Comparison of ENCODE assay signal across 28 cellular contexts in genomic region chr5:59098743-59099142, GRCh38.
DNase-seq lines count a peak whose midpoint lies in the region; ATAC-seq lines count a peak whose summit lies in the region.
"Had no signal": no experiment of that assay in that cellular context is flagged by ENCODE, and none has a peak within 500 bp of the region (broad histone marks: within the 10 kb centered on the region; RNA-seq: fewer than 3 reads in every experiment).

No MANE protein-coding gene starts in this region.

- peak overlapping the region; percentile 1 to 40 for H3K27ac Mint-ChIP-seq in activated naive CD4-positive, alpha-beta T cell treated with anti-CD3 and anti-CD28 coated beads, Interleukin-2, amount 50 U/mL, for 72 hours
- no peak overlapping the region for H3K27ac Mint-ChIP-seq in activated naive CD4-positive, alpha-beta T cell treated with anti-CD3 and anti-CD28 coated beads for 36 hours
- peak overlapping the region; percentile 49 for H3K27ac Mint-ChIP-seq in T-helper 17 cell
- H3K27ac Mint-ChIP-seq in stimulated activated naive CD8-positive, alpha-beta T cell treated with anti-CD3 and anti-CD28 coated beads, Interleukin-15, amount 100 ng/mL, for 72 hours = peak overlapping the region in 1 of 2 donors; percentile 57
- H3K27ac Mint-ChIP-seq: GM23338 had no signal

- intact Hi-C loops in activated naive CD4-positive, alpha-beta T cell treated with anti-CD3 and anti-CD28 coated beads for 36 hours (cut with micrococcal nuclease) = loop anchor here (1.0 kb wide), 8 partner anchors 25 to 207 kb away; no protein-coding TSS in a partner anchor

- H3K9me3 ChIP-seq in T-helper 17 cell (ENCODE audit: control insufficient read depth, low read length, poor library complexity, severe bottlenecking) = no peaks in the 10 kb centered on the region
- H3K9me3 ChIP-seq in effector memory CD4-positive, alpha-beta T cell (ENCODE audit: control insufficient read depth, low read length) = no peaks in the 10 kb centered on the region
- H3K9me3 ChIP-seq: lower lobe of right lung, ovary, right atrium auricular region, SJCRH30 had no signal

- H3K36me3 Mint-ChIP-seq in activated naive CD4-positive, alpha-beta T cell treated with anti-CD3 and anti-CD28 coated beads, Interleukin-2, amount 50 U/mL, for 72 hours = peaks cover 2 to 28% of the 10 kb centered on the region in 2 donors
- no peaks in the 10 kb centered on the region for H3K36me3 Mint-ChIP-seq in activated naive CD4-positive, alpha-beta T cell treated with anti-CD3 and anti-CD28 coated beads for 36 hours (ENCODE audit: low read depth)
- H3K36me3 Mint-ChIP-seq in T-helper 17 cell (ENCODE audit: low read depth) = no peaks in the 10 kb centered on the region

- H3K4me3 Mint-ChIP-seq in activated naive CD4-positive, alpha-beta T cell treated with anti-CD3 and anti-CD28 coated beads for 36 hours = no peak overlapping the region
- no peak overlapping the region for H3K4me3 Mint-ChIP-seq in T-helper 17 cell
- peak overlapping the region; percentile 14 to 30 for H3K4me3 Mint-ChIP-seq in stimulated activated naive CD8-positive, alpha-beta T cell treated with anti-CD3 and anti-CD28 coated beads, Interleukin-15, amount 100 ng/mL, for 72 hours
- H3K4me3 Mint-ChIP-seq: GM23338 had no signal

- peaks cover under 1 to 11% of the 10 kb centered on the region in 2 donors for H3K9me3 Mint-ChIP-seq in activated naive CD4-positive, alpha-beta T cell treated with anti-CD3 and anti-CD28 coated beads, Interleukin-2, amount 50 U/mL, for 72 hours
- H3K9me3 Mint-ChIP-seq in activated naive CD4-positive, alpha-beta T cell treated with anti-CD3 and anti-CD28 coated beads for 36 hours = no peaks in the 10 kb centered on the region
- peaks cover 9% of the 10 kb centered on the region in 2 donors for H3K9me3 Mint-ChIP-seq in stimulated activated naive CD8-positive, alpha-beta T cell treated with anti-CD3 and anti-CD28 coated beads, Interleukin-15, amount 100 ng/mL, for 72 hours
- H3K9me3 Mint-ChIP-seq: GM23338 had no signal

- no peaks in the 10 kb centered on the region for H3K36me3 ChIP-seq in effector memory CD4-positive, alpha-beta T cell (ENCODE audit: control insufficient read depth, insufficient read depth, low read length)
- H3K36me3 ChIP-seq: lower lobe of right lung, ovary, right atrium auricular region, SJCRH30 had no signal

- H3K27ac ChIP-seq in effector memory CD4-positive, alpha-beta T cell (ENCODE audit: insufficient read depth, low read length, poor library complexity, severe bottlenecking) = peak overlapping the region; percentile 33
- H3K27ac ChIP-seq: C4-2B, lower lobe of right lung, ovary, right atrium auricular region, SJCRH30, VCaP had no signal

- H3K27me3 ChIP-seq in effector memory CD4-positive, alpha-beta T cell (replicated peaks; ENCODE audit: control insufficient read depth, insufficient read depth, low read length, poor library complexity, severe bottlenecking) = no peaks in the 10 kb centered on the region
- H3K27me3 ChIP-seq: ovary, right atrium auricular region, SJCRH30 had no signal

- peaks cover 2% of the 10 kb centered on the region for H3K4me1 ChIP-seq in effector memory CD4-positive, alpha-beta T cell (ENCODE audit: control insufficient read depth, insufficient read depth, low read length, poor library complexity, severe bottlenecking)
- H3K4me1 ChIP-seq: right atrium auricular region had no signal

- CTCF ChIA-PET in activated naive CD4-positive, alpha-beta T cell treated with anti-CD3 and anti-CD28 coated beads for 36 hours (lab: Charles Lee) = interaction anchor here (1.7 kb wide), 1 partner anchor 25 kb away, joined by 4 read pairs; no protein-coding TSS in a partner anchor

- no peaks in the 10 kb centered on the region for H3K27me3 Mint-ChIP-seq in activated naive CD4-positive, alpha-beta T cell treated with anti-CD3 and anti-CD28 coated beads for 36 hours (ENCODE audit: low read depth)
- H3K27me3 Mint-ChIP-seq in T-helper 17 cell = no peaks in the 10 kb centered on the region
- no peaks in the 10 kb centered on the region for H3K27me3 Mint-ChIP-seq in stimulated activated naive CD8-positive, alpha-beta T cell treated with anti-CD3 and anti-CD28 coated beads, Interleukin-15, amount 100 ng/mL, for 72 hours

- peaks cover 31% of the 10 kb centered on the region for H3K4me1 Mint-ChIP-seq in activated naive CD4-positive, alpha-beta T cell treated with anti-CD3 and anti-CD28 coated beads for 36 hours (ENCODE audit: low read depth)
- H3K4me1 Mint-ChIP-seq in T-helper 17 cell = peaks cover 31% of the 10 kb centered on the region
- H3K4me1 Mint-ChIP-seq in stimulated activated naive CD8-positive, alpha-beta T cell treated with anti-CD3 and anti-CD28 coated beads, Interleukin-15, amount 100 ng/mL, for 72 hours = peaks cover 56% of the 10 kb centered on the region
- H3K4me1 Mint-ChIP-seq: GM23338 had no signal

- peak; percentile 10 to 21 for ATAC-seq in activated naive CD4-positive, alpha-beta T cell treated with anti-CD3 and anti-CD28 coated beads, Interleukin-2, amount 50 U/mL, for 72 hours
- peak; percentile 1 for ATAC-seq in T-helper 17 cell
- peak; percentile 11 for ATAC-seq in stimulated activated naive CD8-positive, alpha-beta T cell treated with anti-CD3 and anti-CD28 coated beads, Interleukin-15, amount 100 ng/mL, for 72 hours
- ATAC-seq in HG03457 (IDR thresholded peaks at IDR 0.05; ENCODE audit: unreplicated experiment) = no peak
- ATAC-seq in GM19395 (IDR thresholded peaks at IDR 0.05; ENCODE audit: unreplicated experiment) = no peak
- ATAC-seq: GM23338, K562 had no signal

- no peak for DNase-seq in activated naive CD4-positive, alpha-beta T cell treated with anti-CD3 and anti-CD28 coated beads, Interleukin-2, amount 50 U/mL, for 72 hours (ENCODE audit: low spot score in 2 of 2)
- DNase-seq in activated naive CD4-positive, alpha-beta T cell treated with anti-CD3 and anti-CD28 coated beads for 36 hours = no peak
- no peak for DNase-seq in T-helper 17 cell
- no peak for DNase-seq in effector memory CD4-positive, alpha-beta T cell
- no peak for DNase-seq in stimulated activated naive CD8-positive, alpha-beta T cell treated with anti-CD3 and anti-CD28 coated beads, Interleukin-15, amount 100 ng/mL, for 72 hours
- no peak for DNase-seq in NCI-H1105 (lab: John Stamatoyannopoulos, UW)
- DNase-seq: activated CD8-positive, alpha-beta memory T cell treated with anti-CD3 and anti-CD28 coated beads for 24 hours; activated effector memory CD4-positive, alpha-beta T cell treated with Interleukin-2 at 50 U/mL for 16 hours; amniotic stem cell; DMS153; foreskin melanocyte; GDM1; hypothalamus; islet precursor cell; lower lobe of right lung; MV-4-11; NCI-H187 treated with DMSO at 0.1 percent for 48 hours; NCI-H2227 treated with DMSO at 0.1 percent for 48 hours; NCI-H774; ovary; SJCRH30 had no signal

- no peak overlapping the region for H3K4me3 ChIP-seq in effector memory CD4-positive, alpha-beta T cell (ENCODE audit: insufficient read depth, low read depth, low read length, poor library complexity, severe bottlenecking)
- H3K4me3 ChIP-seq: GM23338, K562, lower lobe of right lung, ovary, right atrium auricular region, SJCRH30 had no signal

Comparison
In these comparisons a context has a peak if more than half of its experiments do, and no peak if none do; other contexts are left out.
1. ATAC-seq: peak in activated naive CD4-positive, alpha-beta T cell treated with anti-CD3 and anti-CD28 coated beads, Interleukin-2, amount 50 U/mL, for 72 hours (2 of 2), T-helper 17 cell (single experiment) and stimulated activated naive CD8-positive, alpha-beta T cell treated with anti-CD3 and anti-CD28 coated beads, Interleukin-15, amount 100 ng/mL, for 72 hours (single experiment); none in HG03457 (single experiment) and GM19395 (single experiment).
2. H3K4me3 Mint-ChIP-seq: peak in stimulated activated naive CD8-positive, alpha-beta T cell treated with anti-CD3 and anti-CD28 coated beads, Interleukin-15, amount 100 ng/mL, for 72 hours (2 of 2); none in activated naive CD4-positive, alpha-beta T cell treated with anti-CD3 and anti-CD28 coated beads for 36 hours (single experiment) and T-helper 17 cell (single experiment).